30 cellular contexts compared by ENCODE assay signal in the genomic region with DNA sequence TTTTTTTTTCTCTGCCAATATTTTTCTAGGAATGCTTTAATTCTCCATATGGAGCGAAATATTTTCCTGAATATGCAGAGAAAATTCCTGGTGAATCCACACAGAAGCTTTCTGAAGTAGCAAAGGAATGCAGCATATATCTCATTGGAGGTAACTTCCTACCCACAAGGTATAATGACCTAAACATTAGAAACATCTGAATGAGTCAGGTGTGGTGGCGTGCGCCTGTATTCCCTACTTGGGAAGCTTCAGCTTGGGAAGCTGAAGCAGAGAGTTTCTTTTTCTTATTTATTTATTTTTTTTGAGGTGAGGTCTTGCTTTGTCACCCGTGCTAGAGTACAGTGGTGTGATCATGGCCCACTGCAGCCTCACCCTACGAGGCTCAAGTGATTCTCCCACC.
"Had no signal": no experiment of that assay in that cellular context is flagged by ENCODE, and none has a peak within 500 bp of the region (broad histone marks: within the 10 kb centered on the region; RNA-seq: fewer than 3 reads in every experiment).

No MANE protein-coding gene starts in this region.

- H3K9ac ChIP-seq: parathyroid adenoma had no signal

- H3K79me2 ChIP-seq: parathyroid adenoma had no signal

- ATAC-seq: naive thymus-derived CD8-positive, alpha-beta T cell; natural killer cell treated with Interleukin-12 subunit alpha and Interleukin-12 subunit beta and Interleukin-15 and Interleukin-18, amount 100 ng/mL, for 72 hours; psoas muscle; right cardiac atrium; sciatic nerve; stimulated activated memory B cell treated with anti-CD40 and anti-IgM and Interleukin-4, amounts not matched to agents 10 μg/mL and 1 μg/mL and 100 μg/mL, for 72 hours; stimulated activated naive CD8-positive, alpha-beta T cell treated with anti-CD3 and anti-CD28 coated beads, Interleukin-15, amount 100 ng/mL, for 72 hours; stimulated activated naive CD8-positive, alpha-beta T cell treated with anti-CD3 and anti-CD28 coated beads, Interleukin-15, Interleukin-2, amounts not matched to agents 100 U/mL and 50 U/mL, for 24 hours had no signal

- H3K9me3 ChIP-seq: ovary, psoas muscle, suprapubic skin, testis, tibial artery, transverse colon, upper lobe of left lung, vagina had no signal

- H3K36me3 ChIP-seq: ovary had no signal

- H3K27me3 ChIP-seq: ovary, spleen, suprapubic skin, testis, tibial artery, transverse colon, upper lobe of left lung, vagina had no signal

- H3K27ac ChIP-seq: ovary, parathyroid adenoma, psoas muscle, skin epidermis, spleen, suprapubic skin, testis, tibial artery, transverse colon, vagina had no signal

- H3K4me2 ChIP-seq: smooth muscle cell had no signal

- DNase-seq: naive B cell; naive thymus-derived CD8-positive, alpha-beta T cell; nephron progenitor cell; occipital lobe; ovary; posterior cingulate gyrus; psoas muscle; right cardiac atrium; spleen; stimulated activated CD4-positive, alpha-beta T cell treated with anti-CD3 and anti-CD28 coated beads, Interleukin-12 subunit alpha, Interleukin-12 subunit beta, amount 100 ng/mL, for 4 hours; stimulated activated CD4-positive, alpha-beta T cell treated with anti-CD3 and anti-CD28 coated beads, Interleukin-1b, Interleukin-23, amount 100 ng/mL, for 48 hours; stimulated activated CD4-positive, alpha-beta T cell treated with anti-CD3 and anti-CD28 coated beads, Interleukin-4, amount 100 ng/mL, for 1 hour; stimulated activated CD4-positive, alpha-beta T cell treated with anti-CD3 and anti-CD28 coated beads, Interleukin-4, amount 100 ng/mL, for 4 hours; stimulated activated CD8-positive, alpha-beta memory T cell treated with anti-CD3 and anti-CD28 coated beads, Interleukin-4, amount 100 ng/mL, for 48 hours; stimulated activated naive CD4-positive, alpha-beta T cell; stimulated activated naive CD8-positive, alpha-beta T cell treated with anti-CD3 and anti-CD28 coated beads, Interleukin-15, amount 100 ng/mL, for 72 hours; stimulated activated naive CD8-positive, alpha-beta T cell treated with anti-CD3 and anti-CD28 coated beads, Interleukin-15, Interleukin-2, amounts not matched to agents 100 U/mL and 50 U/mL, for 24 hours; substantia nigra; testis; tibial artery; transverse colon; upper lobe of left lung had no signal

- H3K4me3 ChIP-seq: ovary, psoas muscle, skin epidermis, smooth muscle cell, spleen, suprapubic skin, testis, tibial artery, transverse colon, upper lobe of left lung, vagina had no signal
